ENCODE assay signal across 11 cellular contexts in genomic region chr17:19948100-19948943, GRCh38. TPM values are rescaled to one million over a fixed set of nuclear protein-coding genes. Genes with fewer than 3 reads are reported as not detected.
A peak's percentile ranks its signal among the peaks of the same experiment; 100 is the strongest.
DNase-seq lines count a peak whose midpoint lies in the region; ATAC-seq, FAIRE-seq and TF ChIP-seq lines count a peak whose summit lies in the region.
"Had no signal": no experiment of that assay in that cellular context is flagged by ENCODE, and none has a peak within 500 bp of the region (broad histone marks: within the 10 kb centered on the region; RNA-seq: fewer than 3 reads in every experiment).

No MANE protein-coding gene starts in this region.

- peaks cover 36% of the 10 kb centered on the region for H3K36me3 Mint-ChIP-seq in activated CD8-positive, alpha-beta memory T cell treated with anti-CD3 and anti-CD28 coated beads, Interleukin-2, amount 10 ng/mL, durations not matched to agents 7 days and 5 days

- CTCF ChIA-PET in activated CD8-positive, alpha-beta memory T cell treated with anti-CD3 and anti-CD28 coated beads, Interleukin-2, amount 10 ng/mL, durations not matched to agents 7 days and 5 days (lab: Charles Lee) = interaction anchor here (0.7 to 0.8 kb wide), 2 partner anchors 45 to 424 kb away, joined by 3 read pairs; no protein-coding TSS in a partner anchor

- intact Hi-C loops in heart left ventricle (cut with DNase I) = no loop called here

- no peak for TF ChIP-seq POLR2A in heart left ventricle (IDR thresholded peaks at IDR 0.05)

- DNase-seq in activated CD8-positive, alpha-beta memory T cell treated with anti-CD3 and anti-CD28 coated beads, Interleukin-2, amount 10 ng/mL, durations not matched to agents 7 days and 5 days = no peak
- no peak for DNase-seq in activated CD8-positive, alpha-beta memory T cell treated with anti-CD3 and anti-CD28 coated beads, Interleukin-2, amount 50 U/mL, for 4 hours
- DNase-seq in heart left ventricle (no peak), urothelium cell line (ENCODE audit: low spot score) (no peak), T-helper 2 cell (no peak)
- no peak for DNase-seq in stimulated activated naive CD8-positive, alpha-beta T cell treated with anti-CD3 and anti-CD28 coated beads, Interleukin-15, amount 100 ng/mL, for 72 hours
- DNase-seq: activated CD4-positive, alpha-beta T cell treated with anti-CD3 and anti-CD28 coated beads for 4 hours; brain microvascular endothelial cell had no signal

- FAIRE-seq in urothelium cell line (lab: Jason Lieb, UNC) = no peak

- TF ChIP-seq CTCF in VCaP (conservative IDR thresholded peaks at IDR 0.05) (no peak), heart left ventricle (IDR thresholded peaks at IDR 0.05) (peak in 2 of 12 donors; percentile 13 to 14)

- peaks cover 0 to 47% (median 19%) of the 10 kb centered on the region in 12 donors for H3K4me1 ChIP-seq in heart left ventricle

- peaks cover 3% of the 10 kb centered on the region for H3K9me3 Mint-ChIP-seq in activated CD8-positive, alpha-beta memory T cell treated with anti-CD3 and anti-CD28 coated beads, Interleukin-2, amount 10 ng/mL, durations not matched to agents 7 days and 5 days (ENCODE audit: low read depth)
- no peaks in the 10 kb centered on the region for H3K9me3 Mint-ChIP-seq in stimulated activated naive CD8-positive, alpha-beta T cell treated with anti-CD3 and anti-CD28 coated beads, Interleukin-15, amount 100 ng/mL, for 72 hours

- no peak overlapping the region for H3K4me3 Mint-ChIP-seq in activated CD8-positive, alpha-beta memory T cell treated with anti-CD3 and anti-CD28 coated beads, Interleukin-2, amount 10 ng/mL, durations not matched to agents 7 days and 5 days
- peak overlapping the region in 1 of 2 donors; percentile 17 for H3K4me3 Mint-ChIP-seq in stimulated activated naive CD8-positive, alpha-beta T cell treated with anti-CD3 and anti-CD28 coated beads, Interleukin-15, amount 100 ng/mL, for 72 hours

- no peaks in the 10 kb centered on the region for H3K27me3 ChIP-seq in heart left ventricle
- H3K27me3 ChIP-seq: brain microvascular endothelial cell had no signal

- ATAC-seq in activated CD8-positive, alpha-beta memory T cell treated with anti-CD3 and anti-CD28 coated beads, Interleukin-2, amount 10 ng/mL, durations not matched to agents 7 days and 5 days = no peak
- ATAC-seq in heart left ventricle (peak; percentile 46 to 76 (median 56)), GM21717 (IDR thresholded peaks at IDR 0.05; ENCODE audit: unreplicated experiment) (no peak)
- no peak for ATAC-seq in stimulated activated naive CD8-positive, alpha-beta T cell treated with anti-CD3 and anti-CD28 coated beads, Interleukin-15, amount 100 ng/mL, for 72 hours
- ATAC-seq: sciatic nerve had no signal

- no peak overlapping the region for H3K4me3 ChIP-seq in heart left ventricle

- peaks cover 0 to 50% (median 38%) of the 10 kb centered on the region in 9 donors for H3K36me3 ChIP-seq in heart left ventricle

- H3K9me3 ChIP-seq in heart left ventricle = peaks cover 0 to 5% (median 0%) of the 10 kb centered on the region in 12 donors

- 24 to 26% (median 24%) methylated on average over 11 of the region's 11 CpGs for WGBS in heart left ventricle, 4 donors

- no peaks in the 10 kb centered on the region for H3K27me3 Mint-ChIP-seq in activated CD8-positive, alpha-beta memory T cell treated with anti-CD3 and anti-CD28 coated beads, Interleukin-2, amount 10 ng/mL, durations not matched to agents 7 days and 5 days
- H3K27me3 Mint-ChIP-seq in stimulated activated naive CD8-positive, alpha-beta T cell treated with anti-CD3 and anti-CD28 coated beads, Interleukin-15, amount 100 ng/mL, for 72 hours = no peaks in the 10 kb centered on the region

- peaks cover 29% of the 10 kb centered on the region for H3K4me1 Mint-ChIP-seq in activated CD8-positive, alpha-beta memory T cell treated with anti-CD3 and anti-CD28 coated beads, Interleukin-2, amount 10 ng/mL, durations not matched to agents 7 days and 5 days
- peaks cover 54% of the 10 kb centered on the region for H3K4me1 Mint-ChIP-seq in stimulated activated naive CD8-positive, alpha-beta T cell treated with anti-CD3 and anti-CD28 coated beads, Interleukin-15, amount 100 ng/mL, for 72 hours

- peak overlapping the region; percentile 44 for H3K27ac ChIP-seq in VCaP
- H3K27ac ChIP-seq in heart left ventricle = peak overlapping the region in 2 of 12 donors; percentile 6 to 31
- H3K27ac ChIP-seq: brain microvascular endothelial cell had no signal

- H3K27ac Mint-ChIP-seq in activated CD8-positive, alpha-beta memory T cell treated with anti-CD3 and anti-CD28 coated beads, Interleukin-2, amount 10 ng/mL, durations not matched to agents 7 days and 5 days = peak overlapping the region; percentile 22
- peak overlapping the region; percentile 81 to 93 for H3K27ac Mint-ChIP-seq in stimulated activated naive CD8-positive, alpha-beta T cell treated with anti-CD3 and anti-CD28 coated beads, Interleukin-15, amount 100 ng/mL, for 72 hours

RNA-seq across cellular contexts. Expression of gene AKAP10, which starts 29.3 kb away (rescaled TPM):
- total RNA-seq in activated CD8-positive, alpha-beta memory T cell treated with anti-CD3 and anti-CD28 coated beads, Interleukin-2, amount 10 ng/mL, durations not matched to agents 7 days and 5 days = 10 to 100 TPM; 34.3 to 44.6 TPM
- total RNA-seq in heart left ventricle = 10 to 100 TPM; 11.2 to 25.0 (median 14.5) TPM
- polyA plus RNA-seq in heart left ventricle = 1 to 10 TPM; 4.4 to 6.9 TPM

Comparison
In these comparisons a context has a peak if more than half of its experiments do, and no peak if none do; other contexts are left out.
1. ATAC-seq: peak in heart left ventricle (4 of 4); none in activated CD8-positive, alpha-beta memory T cell treated with anti-CD3 and anti-CD28 coated beads, Interleukin-2, amount 10 ng/mL, durations not matched to agents 7 days and 5 days (single experiment), stimulated activated naive CD8-positive, alpha-beta T cell treated with anti-CD3 and anti-CD28 coated beads, Interleukin-15, amount 100 ng/mL, for 72 hours (single experiment) and GM21717 (single experiment).